ENCODE assay signal across 1 cellular context in genomic region chr15:55077052-55077451, GRCh38.
TF ChIP-seq lines count a peak whose summit lies in the region.

No MANE protein-coding gene starts in this region.

TF ChIP-seq in GM12878, 131 proteins besides CTCF, POLR2A, EP300 and RAD21:
- TF ChIP-seq NR2F1 (conservative IDR thresholded peaks at IDR 0.05) (0 out of 2 replicates have a peak, but pooled peaks have one; percentile 31), NR2C1 (IDR thresholded peaks at IDR 0.05) (peak; percentile 8; the same call in 1 of the 2 replicates), MLLT1 (IDR thresholded peaks at IDR 0.05) (0 out of 2 replicates have a peak, but pooled peaks have one; percentile 35)
